In the genomic region with DNA sequence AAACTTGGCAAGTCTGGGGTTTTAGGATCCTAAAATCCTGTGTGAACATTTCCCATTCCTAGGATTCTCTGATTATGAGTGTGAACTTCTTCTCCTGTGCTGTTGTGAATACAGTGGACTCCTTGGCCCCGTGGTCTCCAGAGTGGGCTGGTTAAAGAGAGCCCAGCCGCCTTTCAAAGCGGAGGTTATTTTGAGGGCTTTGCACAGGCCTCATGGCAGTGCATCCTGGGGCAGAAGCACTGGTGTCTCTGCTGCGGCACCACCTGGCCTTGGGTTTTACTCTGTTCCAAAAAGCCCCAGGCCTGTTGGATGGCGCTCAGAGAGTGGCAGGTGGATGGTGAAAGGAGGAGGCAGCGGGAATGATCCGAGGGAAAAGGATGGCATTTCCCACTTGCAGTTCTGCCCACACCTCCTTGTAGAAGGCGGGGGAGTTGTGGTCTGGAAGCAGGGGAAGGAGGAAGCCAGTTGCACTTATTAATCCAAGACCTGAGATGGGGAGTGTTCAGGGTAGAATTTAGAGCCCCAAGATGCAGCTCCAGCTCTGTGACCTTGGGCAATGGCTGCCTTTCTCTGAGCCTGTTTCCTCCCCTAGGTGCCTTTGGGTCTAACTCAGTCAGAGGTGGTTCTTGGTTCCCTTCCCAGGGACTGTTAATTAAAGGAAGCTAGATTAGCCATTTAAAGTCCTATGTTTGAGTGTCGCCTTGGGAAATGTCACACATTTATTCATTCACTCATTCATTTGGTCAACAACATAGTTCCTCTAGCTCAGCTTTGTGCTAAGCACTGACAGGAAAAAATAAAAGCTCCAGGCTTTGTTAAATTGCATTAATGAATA, we compare ENCODE assay signal across 34 cellular contexts. TPM values are rescaled to one million over a fixed set of nuclear protein-coding genes. Genes with fewer than 3 reads are reported as not detected.
DNase-seq lines count a peak whose midpoint lies in the region; ATAC-seq, FAIRE-seq and TF ChIP-seq lines count a peak whose summit lies in the region.
"Had no signal": no experiment of that assay in that cellular context is flagged by ENCODE, and none has a peak within 500 bp of the region (broad histone marks: within the 10 kb centered on the region; RNA-seq: fewer than 3 reads in every experiment).

No MANE protein-coding gene starts in this region.

- POLR2A ChIA-PET in A549 (lab: Yijun Ruan, JAX) (interaction anchor here (1.3 kb wide), 1 partner anchor 14 kb away, joined by 5 read pairs; no protein-coding TSS in a partner anchor), Panc1 (lab: Charles Lee) (no interaction called here)

- H3K4me1 ChIP-seq in A549, result peaks cover 37% of the 10 kb centered on the region
- no peaks in the 10 kb centered on the region for H3K4me1 ChIP-seq in Panc1 (ENCODE audit: control insufficient read depth, insufficient read depth, low read length)
- H3K4me1 ChIP-seq: uterus had no signal

- peak overlapping the region in 4 of 6 donors; percentile 2 to 41 (median 26) for H3K27ac Mint-ChIP-seq in immature natural killer cell
- no peak overlapping the region for H3K27ac Mint-ChIP-seq in stimulated activated memory B cell treated with anti-CD40 and anti-IgM and Interleukin-4, amounts not matched to agents 10 μg/mL and 1 μg/mL and 100 μg/mL, for 72 hours
- H3K27ac Mint-ChIP-seq: activated CD4-positive, alpha-beta memory T cell treated with anti-CD3 and anti-CD28 coated beads, Interleukin-2, amount 10 ng/mL, durations not matched to agents 7 days and 5 days; CD4-positive, alpha-beta T cell had no signal

- TF ChIP-seq RAD21 in A549 (conservative IDR thresholded peaks at IDR 0.05 in 1 of 2, IDR thresholded peaks at IDR 0.05 in 1 of 2), result no peak

- no peaks in the 10 kb centered on the region for H3K9me3 Mint-ChIP-seq in immature natural killer cell
- no peaks in the 10 kb centered on the region for H3K9me3 Mint-ChIP-seq in stimulated activated memory B cell treated with anti-CD40 and anti-IgM and Interleukin-4, amounts not matched to agents 10 μg/mL and 1 μg/mL and 100 μg/mL, for 72 hours
- H3K9me3 Mint-ChIP-seq: activated CD4-positive, alpha-beta memory T cell treated with anti-CD3 and anti-CD28 coated beads, Interleukin-2, amount 10 ng/mL, durations not matched to agents 7 days and 5 days; brain; CD4-positive, alpha-beta T cell; naive thymus-derived CD4-positive, alpha-beta T cell had no signal

- intact Hi-C loops in Panc1 (cut with micrococcal nuclease; ENCODE audit: unreplicated experiment) (no loop called here), left ventricle myocardium superior (cut with micrococcal nuclease) (no loop called here)

- no peak for FAIRE-seq in A549 (lab: Jason Lieb, UNC)
- FAIRE-seq: colon, GM18507 had no signal

- no peak overlapping the region for H3K4me2 ChIP-seq in A549
- H3K4me2 ChIP-seq: PC-9 had no signal

- 81% methylated on average over 9 of the region's 9 CpGs for WGBS in A549 (ENCODE audit: missing lambda C conversion rate)

- no peaks in the 10 kb centered on the region for H3K36me3 ChIP-seq in Panc1 (ENCODE audit: control insufficient read depth, insufficient read depth, low read length)
- H3K36me3 ChIP-seq: uterus had no signal

- H3K36me3 Mint-ChIP-seq in immature natural killer cell, result peaks cover 0 to 8% (median 5%) of the 10 kb centered on the region in 3 donors
- H3K36me3 Mint-ChIP-seq in stimulated activated memory B cell treated with anti-CD40 and anti-IgM and Interleukin-4, amounts not matched to agents 10 μg/mL and 1 μg/mL and 100 μg/mL, for 72 hours, result peaks cover 5% of the 10 kb centered on the region

- in situ Hi-C loops in Panc1 (cut with HindIII; ENCODE audit: low pct_unique_long_range_greater_than_20kb, low sequenced_read_pairs), result no loop called here

- CTCF ChIA-PET in A549 (lab: Yijun Ruan, JAX), result interaction anchor here (0.7 to 1.7 kb wide), 9 partner anchors 9 to 104 kb away, joined by 3 to 8 read pairs (median 3); no protein-coding TSS in a partner anchor
- CTCF ChIA-PET in Panc1 (lab: Charles Lee), result interaction anchor here (0.6 kb wide), 1 partner anchor 538 kb away, joined by 3 read pairs; no protein-coding TSS in a partner anchor

- peak overlapping the region; percentile 29 to 74; a peak in 3 of 6 replicates for H3K27ac ChIP-seq in A549
- H3K27ac ChIP-seq in Panc1 (ENCODE audit: low read length), result no peak overlapping the region
- H3K27ac ChIP-seq: PC-9, uterus had no signal

- peaks cover 7 to 12% (median 8%) of the 10 kb centered on the region in 3 donors for H3K27me3 Mint-ChIP-seq in immature natural killer cell (ENCODE audit: low read depth in 3 of 3)
- H3K27me3 Mint-ChIP-seq in stimulated activated memory B cell treated with anti-CD40 and anti-IgM and Interleukin-4, amounts not matched to agents 10 μg/mL and 1 μg/mL and 100 μg/mL, for 72 hours, result no peaks in the 10 kb centered on the region
- H3K27me3 Mint-ChIP-seq: activated CD4-positive, alpha-beta memory T cell treated with anti-CD3 and anti-CD28 coated beads, Interleukin-2, amount 10 ng/mL, durations not matched to agents 7 days and 5 days; CD4-positive, alpha-beta T cell; naive thymus-derived CD4-positive, alpha-beta T cell had no signal

- no peak overlapping the region for H3K4me3 Mint-ChIP-seq in immature natural killer cell
- no peak overlapping the region for H3K4me3 Mint-ChIP-seq in stimulated activated memory B cell treated with anti-CD40 and anti-IgM and Interleukin-4, amounts not matched to agents 10 μg/mL and 1 μg/mL and 100 μg/mL, for 72 hours
- H3K4me3 Mint-ChIP-seq: activated CD4-positive, alpha-beta memory T cell treated with anti-CD3 and anti-CD28 coated beads, Interleukin-2, amount 10 ng/mL, durations not matched to agents 7 days and 5 days; brain; CD4-positive, alpha-beta T cell; naive thymus-derived CD4-positive, alpha-beta T cell had no signal

- no peaks in the 10 kb centered on the region for H3K27me3 ChIP-seq in Panc1 (ENCODE audit: control insufficient read depth, insufficient read depth, low read length)
- H3K27me3 ChIP-seq: uterus had no signal

- BruUV-seq in Panc1 (replicated peaks; lab: Mats Ljungman, UMichigan), result no TSS peak

- TF ChIP-seq CTCF in A549 (IDR thresholded peaks at IDR 0.05), result no peak
- TF ChIP-seq CTCF in Panc1 (IDR thresholded peaks at IDR 0.05), result no peak

- TF ChIP-seq EP300 in A549 (IDR thresholded peaks at IDR 0.05), result no peak

- H3K4me1 Mint-ChIP-seq in immature natural killer cell, result peaks cover 33 to 38% of the 10 kb centered on the region in 2 donors
- H3K4me1 Mint-ChIP-seq in stimulated activated memory B cell treated with anti-CD40 and anti-IgM and Interleukin-4, amounts not matched to agents 10 μg/mL and 1 μg/mL and 100 μg/mL, for 72 hours, result peaks cover 25% of the 10 kb centered on the region
- H3K4me1 Mint-ChIP-seq: brain had no signal

- no peak for DNase-seq in A549 (ENCODE audit: low read depth in 1 of 2, low spot score in 1 of 2)
- DNase-seq in EH (ENCODE audit: low read depth), result peak; percentile 54
- no peak for DNase-seq in Panc1 (ENCODE audit: low read depth, low spot score)
- no peak for DNase-seq in immature natural killer cell
- no peak for DNase-seq in left ventricle myocardium superior
- DNase-seq: activated CD4-positive, alpha-beta memory T cell treated with anti-CD3 and anti-CD28 coated beads, Interleukin-2, amount 10 ng/mL, durations not matched to agents 7 days and 5 days; activated gamma-delta T cell; activated T-cell treated with anti-CD3 and anti-CD28 coated beads for 4 hours; CD4-positive, alpha-beta T cell; effector memory CD4-positive, alpha-beta T cell; foreskin fibroblast; GF-D8; GOT3; naive thymus-derived CD4-positive, alpha-beta T cell; NCI-H1105; NCI-H2029 treated with DMSO at 0.1 percent for 48 hours; NCI-H510A treated with DMSO at 0.1 percent for 48 hours; PC-9; right cardiac atrium; SHP77 treated with DMSO at 0.1 percent for 48 hours; stimulated activated CD4-positive, alpha-beta T cell treated with anti-CD3 and anti-CD28 coated beads, Interleukin-12 subunit alpha, Interleukin-12 subunit beta, amount 100 ng/mL, for 4 hours; stimulated activated CD4-positive, alpha-beta T cell treated with anti-CD3 and anti-CD28 coated beads, Interleukin-4, amount 100 ng/mL, for 24 hours; stimulated activated naive CD4-positive, alpha-beta T cell; uterus had no signal

- TF ChIP-seq POLR2A in A549 (IDR thresholded peaks at IDR 0.05; ENCODE audit: low read length), result no peak

- H3K9me3 ChIP-seq in A549 (no peaks in the 10 kb centered on the region), Panc1 (ENCODE audit: control insufficient read depth, insufficient read depth, low read depth, low read length) (no peaks in the 10 kb centered on the region)
- H3K9me3 ChIP-seq: uterus had no signal

- ATAC-seq in A549, result peak in 1 of 2 experiments; percentile 23; a peak in 2 of 6 replicates
- peak; percentile 26; the same call in 1 of the 2 replicates for ATAC-seq in Panc1
- no peak for ATAC-seq in HG03460 (IDR thresholded peaks at IDR 0.05; ENCODE audit: unreplicated experiment)
- ATAC-seq in left ventricle myocardium superior, result no peak
- no peak for ATAC-seq in stimulated activated memory B cell treated with anti-CD40 and anti-IgM and Interleukin-4, amounts not matched to agents 10 μg/mL and 1 μg/mL and 100 μg/mL, for 72 hours
- ATAC-seq: activated CD4-positive, CD25-positive, alpha-beta regulatory T cell treated with anti-CD3 and anti-CD28 coated beads, Interleukin-2, amount 50 U/mL, for 24 hours; left lobe of liver; naive thymus-derived CD4-positive, alpha-beta T cell; right cardiac atrium had no signal

- H3K4me3 ChIP-seq in A549 (no peak overlapping the region), Panc1 (ENCODE audit: low read depth in 2 of 2, low read length in 2 of 2) (no peak overlapping the region)
- H3K4me3 ChIP-seq: PC-9, uterus had no signal

RNA-seq across cellular contexts. Expression of a gene that starts 22.4 kb away (rescaled TPM):
- polyA plus RNA-seq in A549 (2011; rRNA removed), result 21.3 and 22.7 TPM in 2 replicates
- 33.1 and 47.5 TPM in 2 replicates for polyA plus RNA-seq in A549 (2012; cell fraction: cytosol; rRNA removed)
- polyA plus RNA-seq in A549 (2012; cell fraction: nucleus; rRNA removed), result 46.6 and 51.8 TPM in 2 replicates
- polyA plus RNA-seq in A549 (2017; fragmentation: RNase III; extraction: RNeasy Plus Mini Kit Qiagen cat#74134 plus additional on column Dnase treatment), result 33.3 to 39.4 TPM (median 37.4 TPM) in 3 replicates
- 33.4 and 41.1 TPM in 2 replicates for polyA minus RNA-seq in A549 (2011; rRNA and poly(A)+ RNA removed)
- total RNA-seq in Panc1 (2021; ENCODE audit: unreplicated experiment), result 7.1 TPM
- polyA plus RNA-seq in Panc1 (2012; ENCODE audit: insufficient read length), result 5.6 TPM
- under 1 TPM in 2 of 3 donors, not detected in 1; 0.06 to 0.17 TPM for polyA plus RNA-seq in immature natural killer cell
- total RNA-seq in left ventricle myocardium superior, result 0.45 TPM
- total RNA-seq: activated CD4-positive, alpha-beta memory T cell treated with anti-CD3 and anti-CD28 coated beads, Interleukin-2, amount 10 ng/mL, durations not matched to agents 7 days and 5 days; CD4-positive, alpha-beta T cell had no signal

RNA-seq across cellular contexts. Expression of a gene that starts 29.1 kb away (rescaled TPM):
- 13.6 and 17.2 TPM in 2 replicates for polyA plus RNA-seq in A549 (2011; rRNA removed)
- 25.4 and 34.6 TPM in 2 replicates for polyA plus RNA-seq in A549 (2012; cell fraction: cytosol; rRNA removed)
- polyA plus RNA-seq in A549 (2012; cell fraction: nucleus; rRNA removed), result 32.3 and 36.6 TPM in 2 replicates
- 34.0 to 45.6 TPM (median 40.5 TPM) in 3 replicates for polyA plus RNA-seq in A549 (2017; fragmentation: RNase III; extraction: RNeasy Plus Mini Kit Qiagen cat#74134 plus additional on column Dnase treatment)
- polyA minus RNA-seq in A549 (2011; rRNA and poly(A)+ RNA removed), result 20.7 and 21.2 TPM in 2 replicates
- 83.8 TPM for total RNA-seq in Panc1 (2021; ENCODE audit: unreplicated experiment)
- 178 TPM for polyA plus RNA-seq in Panc1 (2012; ENCODE audit: insufficient read length)
- 10 to 100 TPM in 2 of 3 donors, 1 to 10 TPM in 1; 5.1 to 22.2 (median 17.7) TPM for polyA plus RNA-seq in immature natural killer cell
- 48.4 TPM for total RNA-seq in left ventricle myocardium superior

RNA-seq across cellular contexts. Expression of a gene that starts 35.7 kb away (rescaled TPM):
- polyA plus RNA-seq in A549 (2011; rRNA removed) (184 and 204 TPM in 2 replicates), A549 (2017; fragmentation: RNase III; extraction: RNeasy Plus Mini Kit Qiagen cat#74134 plus additional on column Dnase treatment) (292 to 337 TPM (median 294 TPM) in 3 replicates), immature natural killer cell (100 to 1,000 TPM; 236 to 379 (median 249) TPM)
- polyA plus RNA-seq in A549 (2012; cell fraction: cytosol; rRNA removed), result 490 and 496 TPM in 2 replicates
- 408 and 515 TPM in 2 replicates for polyA plus RNA-seq in A549 (2012; cell fraction: nucleus; rRNA removed)
- 222 and 228 TPM in 2 replicates for polyA minus RNA-seq in A549 (2011; rRNA and poly(A)+ RNA removed)
- total RNA-seq in Panc1 (2021; ENCODE audit: unreplicated experiment) (258 TPM), left ventricle myocardium superior (34.6 TPM)
- polyA plus RNA-seq in Panc1 (2012; ENCODE audit: insufficient read length), result 285 TPM

RNA-seq across cellular contexts. Expression of a gene that starts 43.4 kb away (rescaled TPM):
- polyA plus RNA-seq in A549 (2011; rRNA removed) (not detected in 2 replicates), A549 (2017; fragmentation: RNase III; extraction: RNeasy Plus Mini Kit Qiagen cat#74134 plus additional on column Dnase treatment) (0.03 TPM in 1 of 3 replicates, not detected in the others), immature natural killer cell (not detected)
- 0.01 TPM in 1 of 2 replicates, not detected in the other for polyA plus RNA-seq in A549 (2012; cell fraction: cytosol; rRNA removed)
- 0.05 TPM in 2 replicates for polyA plus RNA-seq in A549 (2012; cell fraction: nucleus; rRNA removed)
- not detected in 2 replicates for polyA minus RNA-seq in A549 (2011; rRNA and poly(A)+ RNA removed)
- total RNA-seq in Panc1 (2021; ENCODE audit: unreplicated experiment) (not detected), left ventricle myocardium superior (not detected)
- not detected for polyA plus RNA-seq in Panc1 (2012; ENCODE audit: insufficient read length)
- total RNA-seq: activated CD4-positive, alpha-beta memory T cell treated with anti-CD3 and anti-CD28 coated beads, Interleukin-2, amount 10 ng/mL, durations not matched to agents 7 days and 5 days; CD4-positive, alpha-beta T cell; left lobe of liver; mesenteric fat pad; naive thymus-derived CD4-positive, alpha-beta T cell; osteocyte; PC-9; right cardiac atrium; temporal lobe; uterus had no signal
- polyA plus RNA-seq: naive thymus-derived CD4-positive, alpha-beta T cell; right cardiac atrium had no signal
